Comparison of ENCODE assay signal across 30 cellular contexts in genomic region chr15:83166218-83166617, GRCh38. TPM values are rescaled to one million over a fixed set of nuclear protein-coding genes. Genes with fewer than 3 reads are reported as not detected.
"Had no signal": no experiment of that assay in that cellular context is flagged by ENCODE, and none has a peak within 500 bp of the region (broad histone marks: within the 10 kb centered on the region; RNA-seq: fewer than 3 reads in every experiment).

No MANE protein-coding gene starts in this region.

- H3K4me1 Mint-ChIP-seq: activated B cell treated with CpG ODN at 0.5 μM for 24 hours; nephron progenitor cell; stimulated activated naive B cell treated with anti-CD40 and anti-IgM and Interleukin-4, amounts not matched to agents 10 μg/mL and 1 μg/mL and 100 μg/mL, for 72 hours had no signal

- H3K27me3 Mint-ChIP-seq: activated T-helper 17 cell treated with anti-CD3 and anti-CD28 coated beads, Interleukin-2, amount 50 U/mL, for 72 hours had no signal

- DNase-seq: activated B cell treated with CpG ODN at 0.5 μM for 24 hours; activated CD4-positive, alpha-beta T cell treated with anti-CD3 and anti-CD28 coated beads, Interleukin-2, amount 50 U/mL, for 1 hour; activated CD8-positive, alpha-beta T cell treated with anti-CD3 and anti-CD28 coated beads for 36 hours; activated gamma-delta T cell treated with Interleukin-2 at 50 U/mL for 16 hours; activated naive CD4-positive, alpha-beta T cell treated with anti-CD3 and anti-CD28 coated beads, Interleukin-2, amount 50 U/mL, for 16 hours; activated T-cell treated with anti-CD3 and anti-CD28 coated beads, Interleukin-2, amount 50 U/mL, for 4 hours; amniotic stem cell; central memory CD4-positive, alpha-beta T cell; colonic mucosa; effector CD8-positive, alpha-beta T cell; foreskin keratinocyte; heart left ventricle; kidney glomerular epithelial cell; left lung; lower lobe of right lung; mesenchymal stem cell; nephron progenitor cell; pancreas; psoas muscle; stimulated activated CD4-positive, alpha-beta T cell treated with anti-CD3 and anti-CD28 coated beads, Interleukin-2, amount 100 ng/mL, for 24 hours; stimulated activated naive B cell treated with anti-CD40 and anti-IgM and Interleukin-4, amounts not matched to agents 10 μg/mL and 1 μg/mL and 100 μg/mL, for 72 hours; stomach; T-helper 1 cell; tibial artery; upper lobe of right lung had no signal

- H3K4me3 Mint-ChIP-seq: activated B cell treated with CpG ODN at 0.5 μM for 24 hours; activated CD8-positive, alpha-beta T cell treated with anti-CD3 and anti-CD28 coated beads for 36 hours; activated T-cell treated with anti-CD3 and anti-CD28 coated beads, Interleukin-2, amount 50 U/mL, for 4 hours; nephron progenitor cell; stimulated activated naive B cell treated with anti-CD40 and anti-IgM and Interleukin-4, amounts not matched to agents 10 μg/mL and 1 μg/mL and 100 μg/mL, for 72 hours had no signal

- H3K4me1 ChIP-seq: breast epithelium, colonic mucosa, left lung, lower lobe of right lung, pancreas, psoas muscle, right atrium auricular region, stomach, tibial artery, upper lobe of right lung had no signal

- H3K27ac Mint-ChIP-seq: activated B cell treated with CpG ODN at 0.5 μM for 24 hours; nephron progenitor cell; stimulated activated naive B cell treated with anti-CD40 and anti-IgM and Interleukin-4, amounts not matched to agents 10 μg/mL and 1 μg/mL and 100 μg/mL, for 72 hours; T-helper 2 cell treated with Interferon-gamma antibody and Interleukin-4, amounts not matched to agents 5 μg/mL and 100 μg/mL, for 36 hours had no signal

- H3K27ac ChIP-seq: breast epithelium, colonic mucosa, foreskin keratinocyte, heart left ventricle, left lung, lower lobe of right lung, pancreas, psoas muscle, right atrium auricular region, stomach, tibial artery, upper lobe of right lung had no signal

- H3K9me3 ChIP-seq: colonic mucosa, pancreas, upper lobe of right lung had no signal

- H3K36me3 ChIP-seq: breast epithelium, colonic mucosa, left lung, lower lobe of right lung, pancreas, right atrium auricular region, upper lobe of right lung had no signal

- H3K4me3 ChIP-seq: breast epithelium, colonic mucosa, heart left ventricle, left lung, lower lobe of right lung, pancreas, psoas muscle, right atrium auricular region, smooth muscle cell, stomach, tibial artery, upper lobe of right lung had no signal

- H3K4me2 ChIP-seq: smooth muscle cell had no signal

- H3K27me3 ChIP-seq: breast epithelium, colonic mucosa, foreskin keratinocyte, heart left ventricle, left lung, pancreas, right atrium auricular region, stomach, tibial artery, upper lobe of right lung had no signal

RNA-seq across cellular contexts. Expression of gene TM6SF1, which starts 58.8 kb away (rescaled TPM):
- total RNA-seq: foreskin keratinocyte had no signal
- polyA plus RNA-seq: smooth muscle cell had no signal
